In genomic region chr20:64201653-64202052, GRCh38 we compare ENCODE assay signal across 10 cellular contexts. TPM values are rescaled to one million over a fixed set of nuclear protein-coding genes. Genes with fewer than 3 reads are reported as not detected.
"Had no signal": no experiment of that assay in that cellular context is flagged by ENCODE, and none has a peak within 500 bp of the region (broad histone marks: within the 10 kb centered on the region; RNA-seq: fewer than 3 reads in every experiment).

No MANE protein-coding gene starts in this region.

- H3K9me3 ChIP-seq: HAP-1 had no signal

- H3K9ac ChIP-seq: GM23248 had no signal

- ATAC-seq: HCT116 had no signal

- H3K36me3 ChIP-seq: HAP-1 had no signal

- H2AFZ ChIP-seq: GM23248 had no signal

- H3K27ac Mint-ChIP-seq: HFFc6 had no signal

- H3K4me3 Mint-ChIP-seq: HFFc6 had no signal

- DNase-seq: GM23248, GOT3, H7, HFFc6, IMR-90, KBM-7 had no signal

- H3K4me1 ChIP-seq: HAP-1 had no signal

- H3K9me3 Mint-ChIP-seq: HFFc6 had no signal

- H3K4me3 ChIP-seq: GM23248, HAP-1 had no signal

- H3K27ac ChIP-seq: GM23248, HL-60 had no signal

RNA-seq across cellular contexts. Expression of gene MYT1, which starts 37.4 kb away (rescaled TPM):
- total RNA-seq: GM23248, HFFc6, HT1080, IMR-90 had no signal
- polyA plus RNA-seq: GM23248, IMR-90 had no signal
